8 cellular contexts compared by ENCODE assay signal in the genomic region with DNA sequence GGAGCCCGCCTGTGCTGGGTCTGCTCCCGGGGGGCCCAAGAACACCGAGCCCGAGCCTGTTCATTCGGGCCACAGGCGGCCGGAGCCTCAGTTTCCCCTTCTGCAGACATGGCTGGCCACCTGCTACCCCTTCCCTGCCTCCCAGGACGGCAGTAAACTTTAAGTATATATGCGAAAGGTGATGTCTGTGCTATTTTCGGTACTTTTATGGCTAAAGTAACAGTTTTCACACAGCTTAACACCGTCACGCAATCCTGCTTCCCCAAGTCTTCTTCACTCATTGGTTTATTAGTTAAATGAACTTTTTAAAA. TPM values are rescaled to one million over a fixed set of nuclear protein-coding genes. Genes with fewer than 3 reads are reported as not detected.
DNase-seq lines count a peak whose midpoint lies in the region; ATAC-seq and TF ChIP-seq lines count a peak whose summit lies in the region.

No MANE protein-coding gene starts in this region.

- DNase-seq in esophagus muscularis mucosa (ENCODE audit: extremely low spot score) (no peak), EL (no peak), occipital lobe (lab: John Stamatoyannopoulos, UW) (no peak)

- peak overlapping the region; percentile 71 to 86 (median 77) for H3K27ac ChIP-seq in BLaER1 treated with 17β-estradiol and CSF1 and Interleukin-3, amounts not matched to agents 10 nM and 100 nM
- peak overlapping the region; percentile 5; the same call in 1 of the 2 replicates for H3K27ac ChIP-seq in OCI-LY3 (ENCODE audit: low read length)
- peak overlapping the region; percentile 76 to 82 (median 77) for H3K27ac ChIP-seq in esophagus muscularis mucosa (replicated peaks in 1 of 4)
- no peak overlapping the region for H3K27ac ChIP-seq in rectal smooth muscle tissue (ENCODE audit: low read depth, low read length)

- TF ChIP-seq EP300 in esophagus muscularis mucosa (IDR thresholded peaks at IDR 0.05) = no peak

- peaks cover 13 to 25% (median 20%) of the 10 kb centered on the region in 10 experiments for H3K4me1 ChIP-seq in BLaER1 treated with 17β-estradiol and CSF1 and Interleukin-3, amounts not matched to agents 10 nM and 100 nM
- H3K4me1 ChIP-seq in OCI-LY3 (ENCODE audit: low read length) = peaks cover 12% of the 10 kb centered on the region
- H3K4me1 ChIP-seq in esophagus muscularis mucosa = peaks cover 0 to 35% (median 23%) of the 10 kb centered on the region in 4 donors
- H3K4me1 ChIP-seq in rectal smooth muscle tissue (ENCODE audit: control insufficient read depth, insufficient read depth, low read length) = no peaks in the 10 kb centered on the region

- peaks cover 18 to 36% (median 30%) of the 10 kb centered on the region in 11 experiments for H3K36me3 ChIP-seq in BLaER1 treated with 17β-estradiol and CSF1 and Interleukin-3, amounts not matched to agents 10 nM and 100 nM
- H3K36me3 ChIP-seq in OCI-LY3 (replicated peaks; ENCODE audit: low read depth, low read length) (peaks cover 4% of the 10 kb centered on the region), esophagus muscularis mucosa (peaks cover 13 to 22% (median 15%) of the 10 kb centered on the region in 4 donors), rectal smooth muscle tissue (ENCODE audit: control insufficient read depth, insufficient read depth, low read length) (no peaks in the 10 kb centered on the region)

- no peak for TF ChIP-seq CTCF in OCI-LY3 (IDR thresholded peaks at IDR 0.05; ENCODE audit: low read depth, low read length)
- TF ChIP-seq CTCF in esophagus muscularis mucosa (IDR thresholded peaks at IDR 0.05) = no peak

- H3K79me2 ChIP-seq in OCI-LY3 (ENCODE audit: low read length) = peaks cover 27% of the 10 kb centered on the region

- H2AFZ ChIP-seq in OCI-LY3 (ENCODE audit: low read depth, low read length) = peak overlapping the region; percentile 40

- H4K20me1 ChIP-seq in BLaER1 treated with 17β-estradiol and CSF1 and Interleukin-3, amounts not matched to agents 10 nM and 100 nM = peaks cover 0 to 6% (median 0%) of the 10 kb centered on the region in 11 experiments; a peak in 2 of 22 replicates
- no peaks in the 10 kb centered on the region for H4K20me1 ChIP-seq in OCI-LY3 (ENCODE audit: insufficient read depth, low read length)

- WGBS in esophagus muscularis mucosa = 3% methylated on average over 12 of the region's 12 CpGs

- no peak for TF ChIP-seq POLR2A in esophagus muscularis mucosa (IDR thresholded peaks at IDR 0.05; ENCODE audit: low read depth)

- H3K27me3 ChIP-seq in BLaER1 treated with 17β-estradiol and CSF1 and Interleukin-3, amounts not matched to agents 10 nM and 100 nM = no peaks in the 10 kb centered on the region
- H3K27me3 ChIP-seq in OCI-LY3 (ENCODE audit: low read depth, low read length) (no peaks in the 10 kb centered on the region), esophagus muscularis mucosa (no peaks in the 10 kb centered on the region), rectal smooth muscle tissue (ENCODE audit: control insufficient read depth, insufficient read depth, low read length) (no peaks in the 10 kb centered on the region)

- peak overlapping the region; percentile 80 to 94 (median 88) for H3K9ac ChIP-seq in BLaER1 treated with 17β-estradiol and CSF1 and Interleukin-3, amounts not matched to agents 10 nM and 100 nM
- H3K9ac ChIP-seq in OCI-LY3 (ENCODE audit: low read length) (peak overlapping the region; percentile 80), rectal smooth muscle tissue (ENCODE audit: low read length) (peak overlapping the region; percentile 64)

- intact Hi-C loops in esophagus muscularis mucosa (cut with DNase I) = loop anchor here (10.0 kb wide), 1 partner anchor 203 kb away; no protein-coding TSS in a partner anchor

- H3K9me3 ChIP-seq in BLaER1 treated with 17β-estradiol and CSF1 and Interleukin-3, amounts not matched to agents 10 nM and 100 nM (replicated peaks in 1 of 11) = no peaks in the 10 kb centered on the region
- no peaks in the 10 kb centered on the region for H3K9me3 ChIP-seq in OCI-LY3 (ENCODE audit: insufficient read depth, low read length)
- no peaks in the 10 kb centered on the region for H3K9me3 ChIP-seq in esophagus muscularis mucosa

- ATAC-seq in GM21447 (IDR thresholded peaks at IDR 0.05; ENCODE audit: unreplicated experiment) = peak; percentile 10
- ATAC-seq in HG03565 (IDR thresholded peaks at IDR 0.05; ENCODE audit: unreplicated experiment) = no peak

- peak overlapping the region; percentile 79 to 99 (median 94) for H3K4me3 ChIP-seq in BLaER1 treated with 17β-estradiol and CSF1 and Interleukin-3, amounts not matched to agents 10 nM and 100 nM
- H3K4me3 ChIP-seq in OCI-LY3 (ENCODE audit: low read length) (peak overlapping the region; percentile 86), esophagus muscularis mucosa (peak overlapping the region; percentile 73 to 92 (median 84)), rectal smooth muscle tissue (ENCODE audit: low read length) (peak overlapping the region; percentile 96)

- peak overlapping the region; percentile 77 to 95 (median 85) for H3K4me2 ChIP-seq in BLaER1 treated with 17β-estradiol and CSF1 and Interleukin-3, amounts not matched to agents 10 nM and 100 nM
- peak overlapping the region; percentile 96 for H3K4me2 ChIP-seq in OCI-LY3 (ENCODE audit: low read length)

RNA-seq across cellular contexts. Expression of a gene that starts 0.5 kb away (rescaled TPM):
- total RNA-seq in esophagus muscularis mucosa (10 to 100 TPM; 17.2 to 25.3 (median 19.0) TPM), occipital lobe (52.7 TPM)
